Comparison of ENCODE assay signal across 25 cellular contexts in genomic region chr1:117584181-117584580, GRCh38.
"Had no signal": no experiment of that assay in that cellular context is flagged by ENCODE, and none has a peak within 500 bp of the region (broad histone marks: within the 10 kb centered on the region; RNA-seq: fewer than 3 reads in every experiment).

No MANE protein-coding gene starts in this region.

- ATAC-seq: effector memory CD8-positive, alpha-beta T cell; esophagus mucosa; gastrocnemius medialis; heart right ventricle; left cardiac atrium; left lung; left ventricle myocardium superior; lower lobe of right lung had no signal

- H3K27me3 ChIP-seq: colonic mucosa, esophagus squamous epithelium, gastrocnemius medialis, heart right ventricle, left lung had no signal

- H3K4me3 ChIP-seq: colonic mucosa, esophagus squamous epithelium, gastrocnemius medialis, heart right ventricle, left lung, lower lobe of right lung had no signal

- H3K27ac ChIP-seq: colonic mucosa, epithelial cell of prostate, esophagus squamous epithelium, gastrocnemius medialis, heart right ventricle, left lung, lower lobe of right lung had no signal

- DNase-seq: colonic mucosa; cortex of kidney; effector CD8-positive, alpha-beta T cell; effector memory CD8-positive, alpha-beta T cell; endodermal cell; erythroblast; esophagus squamous epithelium; foreskin fibroblast; foreskin melanocyte; gastrocnemius medialis; glutamatergic neuron; head of caudate nucleus; heart right ventricle; hippocampal formation; left cardiac atrium; left lung; left ventricle myocardium superior; lower lobe of right lung; mesenchymal stem cell; midbrain had no signal

- H3K36me3 ChIP-seq: colonic mucosa, esophagus squamous epithelium, gastrocnemius medialis, heart right ventricle, left lung, lower lobe of right lung had no signal

- FAIRE-seq: endometrium, islet of Langerhans, keratinocyte had no signal

- H3K4me1 ChIP-seq: colonic mucosa, left lung, lower lobe of right lung had no signal

- H3K9me3 ChIP-seq: colonic mucosa, esophagus squamous epithelium, gastrocnemius medialis, heart right ventricle, left lung, lower lobe of right lung had no signal
